13 cellular contexts compared by ENCODE assay signal in the genomic region with DNA sequence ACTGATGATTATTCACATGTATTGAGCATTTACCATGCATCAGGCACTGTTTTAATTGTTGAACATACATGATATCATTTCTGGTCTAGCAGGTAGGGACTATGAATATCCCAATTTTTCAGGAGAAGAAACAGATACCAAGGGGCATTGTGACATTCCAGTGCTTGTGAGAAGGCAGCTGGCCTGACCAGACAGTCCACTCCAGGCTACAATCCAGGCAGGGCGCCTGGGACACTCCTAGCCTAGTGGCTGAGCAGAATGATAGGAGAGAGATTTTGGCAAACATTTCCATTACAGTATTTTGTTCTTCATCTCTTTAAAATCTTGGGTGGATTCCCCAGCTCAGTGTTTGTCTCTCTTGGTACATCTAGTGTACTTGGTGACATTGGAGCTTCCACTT. TPM values are rescaled to one million over a fixed set of nuclear protein-coding genes. Genes with fewer than 3 reads are reported as not detected.
DNase-seq lines count a peak whose midpoint lies in the region; ATAC-seq, FAIRE-seq and TF ChIP-seq lines count a peak whose summit lies in the region.
"Had no signal": no experiment of that assay in that cellular context is flagged by ENCODE, and none has a peak within 500 bp of the region (broad histone marks: within the 10 kb centered on the region; RNA-seq: fewer than 3 reads in every experiment).

No MANE protein-coding gene starts in this region.

- H3K79me1 ChIP-seq in mesenchymal stem cell (replicated peaks; ENCODE audit: low read length, poor library complexity, severe bottlenecking): no peaks in the 10 kb centered on the region

- H3K36me3 Mint-ChIP-seq in immature natural killer cell: peaks cover 0 to 14% (median 6%) of the 10 kb centered on the region in 3 donors

- TF ChIP-seq RAD21 in HepG2 (CRISPR knock-in tag; IDR thresholded peaks at IDR 0.05): no peak

- no peak overlapping the region for H2BK15ac ChIP-seq in mesenchymal stem cell (ENCODE audit: low read depth, poor library complexity, severe bottlenecking)

- H3K18ac ChIP-seq in mesenchymal stem cell (ENCODE audit: low read depth in 1 of 2, low read length in 2 of 2): no peak overlapping the region

- ATAC-seq in HepG2 (peak; percentile 47), right lobe of liver (no peak), HG03571 (IDR thresholded peaks at IDR 0.05; ENCODE audit: unreplicated experiment) (no peak)

- TF ChIP-seq POLR2A in HepG2 (IDR thresholded peaks at IDR 0.05; ENCODE audit: insufficient read depth in 1 of 2, low read depth in 2 of 2, low read length in 2 of 2): no peak
- TF ChIP-seq POLR2A in right lobe of liver (IDR thresholded peaks at IDR 0.05): no peak
- no peak for TF ChIP-seq POLR2A in tibial nerve (IDR thresholded peaks at IDR 0.05)

- no peaks in the 10 kb centered on the region; a peak in 1 of 5 replicates for H3K27me3 ChIP-seq in HepG2 (ENCODE audit: control insufficient read depth in 1 of 2, insufficient read depth in 2 of 2, low read length in 2 of 2)
- H3K27me3 ChIP-seq in right lobe of liver: no peaks in the 10 kb centered on the region
- H3K27me3 ChIP-seq in PC-9 (ENCODE audit: insufficient read depth, low read depth): no peaks in the 10 kb centered on the region; the same call in 1 of the 2 replicates
- no peaks in the 10 kb centered on the region for H3K27me3 ChIP-seq in mesenchymal stem cell (ENCODE audit: control insufficient read depth in 1 of 2, insufficient read depth in 1 of 2, low read length in 2 of 2)
- H3K27me3 ChIP-seq in tibial nerve: no peaks in the 10 kb centered on the region
- H3K27me3 ChIP-seq: BLaER1 treated with 17β-estradiol and CSF1 and Interleukin-3, amounts not matched to agents 10 nM and 100 nM had no signal

- H4K8ac ChIP-seq in mesenchymal stem cell (ENCODE audit: low read length): no peak overlapping the region

- FAIRE-seq in HepG2 (lab: Jason Lieb, UNC): no peak

- intact Hi-C loops in HepG2 (cut with micrococcal nuclease; ENCODE audit: unreplicated experiment) (no loop called here), right lobe of liver (cut with DNase I) (loop anchor here (5.0 kb wide), 2 partner anchors 80 to 85 kb away; no protein-coding TSS in a partner anchor), PC-9 (cut with micrococcal nuclease; ENCODE audit: unreplicated experiment) (loop anchor here (5.0 kb wide), 1 partner anchor 170 kb away; a partner anchor contains a TSS)

- TF ChIP-seq EP300 in HepG2 (IDR thresholded peaks at IDR 0.05; ENCODE audit: low read depth in 2 of 2, low read length in 2 of 2): no peak
- TF ChIP-seq EP300 in HepG2 (CRISPR knock-in tag; IDR thresholded peaks at IDR 0.05; ENCODE audit: borderline replicate concordance): no peak
- no peak for TF ChIP-seq EP300 in tibial nerve (IDR thresholded peaks at IDR 0.05)

- TF ChIP-seq CTCF in HepG2 (CRISPR knock-in tag; IDR thresholded peaks at IDR 0.05): no peak
- no peak for TF ChIP-seq CTCF in right lobe of liver (IDR thresholded peaks at IDR 0.05)
- no peak for TF ChIP-seq CTCF in PC-9 (conservative IDR thresholded peaks at IDR 0.05)
- no peak for TF ChIP-seq CTCF in tibial nerve (IDR thresholded peaks at IDR 0.05)

- H3K9me3 Mint-ChIP-seq in immature natural killer cell: peaks cover 13 to 54% (median 24%) of the 10 kb centered on the region in 6 donors
- H3K9me3 Mint-ChIP-seq: HFFc6 had no signal

- H3F3A ChIP-seq in PC-9 (ENCODE audit: insufficient read depth, low read depth): peaks cover 11% of the 10 kb centered on the region; the same call in 1 of the 2 replicates

- H4K91ac ChIP-seq in mesenchymal stem cell (ENCODE audit: low read length): no peak overlapping the region

- in situ Hi-C loops in HepG2 (cut with HindIII; ENCODE audit: extremely low pct_ligation_motif_present, low pct_unique_long_range_greater_than_20kb): loop anchor here (5.0 kb wide), 1 partner anchor 85 kb away; no protein-coding TSS in a partner anchor

- H3K4me1 ChIP-seq in HepG2 (ENCODE audit: insufficient read depth, low read length): peaks cover 4% of the 10 kb centered on the region; the same call in 1 of the 2 replicates
- H3K4me1 ChIP-seq in right lobe of liver: no peaks in the 10 kb centered on the region
- peaks cover 13% of the 10 kb centered on the region for H3K4me1 ChIP-seq in PC-9 (replicated peaks; ENCODE audit: insufficient read depth)
- H3K4me1 ChIP-seq in mesenchymal stem cell (ENCODE audit: control insufficient read depth, insufficient read depth, low read depth, low read length): no peaks in the 10 kb centered on the region
- H3K4me1 ChIP-seq in tibial nerve: no peaks in the 10 kb centered on the region

- no peak overlapping the region for H3K4ac ChIP-seq in mesenchymal stem cell (ENCODE audit: low read depth in 1 of 2, low read length in 2 of 2)

- no peaks in the 10 kb centered on the region for H3K9me3 ChIP-seq in HepG2 (ENCODE audit: low read length)
- no peaks in the 10 kb centered on the region for H3K9me3 ChIP-seq in right lobe of liver
- H3K9me3 ChIP-seq in PC-9 (ENCODE audit: insufficient read depth, low read depth): 0 out of 2 replicates have a peak, but pooled peaks cover 7% of the 10 kb centered on the region
- peaks cover 36% of the 10 kb centered on the region for H3K9me3 ChIP-seq in mesenchymal stem cell (ENCODE audit: control insufficient read depth, low read length)
- H3K9me3 ChIP-seq in tibial nerve: peaks cover 0 to 98% (median 18%) of the 10 kb centered on the region in 4 donors

- H2BK12ac ChIP-seq in mesenchymal stem cell (ENCODE audit: low read length in 2 of 2): no peak overlapping the region

- peak overlapping the region; percentile 31 for H2BK5ac ChIP-seq in mesenchymal stem cell (ENCODE audit: low read depth, low read length, poor library complexity, severe bottlenecking)

- H3K9me2 ChIP-seq in PC-9 (ENCODE audit: insufficient read depth): no peaks in the 10 kb centered on the region

- H3K23ac ChIP-seq in mesenchymal stem cell (ENCODE audit: low read length in 2 of 2): no peak overlapping the region

- H3K27me3 Mint-ChIP-seq in immature natural killer cell (ENCODE audit: low read depth in 3 of 3): peaks cover 0 to 2% (median 1%) of the 10 kb centered on the region in 3 donors
- H3K27me3 Mint-ChIP-seq: CD4-positive, CD25-positive, alpha-beta regulatory T cell had no signal

- 54% methylated on average over 1 of the region's 1 CpG for WGBS in HepG2 (ENCODE audit: low lambda C conversion rate)
- no CpG with 5 or more reads among the region's 1 CpG for WGBS in right lobe of liver (ENCODE audit: insufficient coverage, low coverage, low lambda C conversion rate, missing lambda C conversion rate)
- WGBS in mesenchymal stem cell: no CpG with 5 or more reads among the region's 1 CpG
- WGBS in tibial nerve, 2 donors: 84 to 91% methylated on average over 1 of the region's 1 CpG

- H3K4me2 ChIP-seq in HepG2 (ENCODE audit: low read depth, low read length) (no peak overlapping the region), PC-9 (peak overlapping the region; percentile 2), mesenchymal stem cell (ENCODE audit: low read length, poor library complexity, severe bottlenecking) (no peak overlapping the region)

- DNase-seq in HepG2 (ENCODE audit: low spot score): no peak
- no peak for DNase-seq in right lobe of liver
- peak in 1 of 2 experiments; percentile 32 for DNase-seq in PC-9
- DNase-seq in mesenchymal stem cell: no peak
- no peak for DNase-seq in medulla oblongata (ENCODE audit: extremely low spot score)
- DNase-seq in immature natural killer cell: no peak
- DNase-seq in tibial nerve (ENCODE audit: low spot score in 2 of 2): no peak
- DNase-seq: GF-D8 had no signal

- no peaks in the 10 kb centered on the region for H4K20me1 ChIP-seq in HepG2 (ENCODE audit: insufficient read depth, low read length)
- H4K20me1 ChIP-seq in PC-9 (ENCODE audit: insufficient read depth): no peaks in the 10 kb centered on the region
- H4K20me1 ChIP-seq: BLaER1 treated with 17β-estradiol and CSF1 and Interleukin-3, amounts not matched to agents 10 nM and 100 nM had no signal

- H2AFZ ChIP-seq in HepG2 (ENCODE audit: low read length) (no peak overlapping the region), PC-9 (no peak overlapping the region), mesenchymal stem cell (ENCODE audit: low read depth, low read length) (no peak overlapping the region)

- H3K9ac ChIP-seq in HepG2 (ENCODE audit: insufficient read depth, low read depth, low read length) (no peak overlapping the region), mesenchymal stem cell (ENCODE audit: low read length) (no peak overlapping the region)
- H3K9ac ChIP-seq: BLaER1 treated with 17β-estradiol and CSF1 and Interleukin-3, amounts not matched to agents 10 nM and 100 nM had no signal

- no TSS peak for BruUV-seq in HepG2 (replicated peaks; lab: Mats Ljungman, UMichigan)
- no TSS peak for BruUV-seq in PC-9 (replicated peaks; lab: Mats Ljungman, UMichigan)

- H3K36me3 ChIP-seq in HepG2 (replicated peaks in 1 of 2; ENCODE audit: control insufficient read depth in 1 of 2, insufficient read depth in 2 of 2, low read length in 2 of 2) (no peaks in the 10 kb centered on the region), right lobe of liver (no peaks in the 10 kb centered on the region), PC-9 (ENCODE audit: low read depth) (no peaks in the 10 kb centered on the region), mesenchymal stem cell (ENCODE audit: control insufficient read depth in 1 of 2, insufficient read depth in 2 of 2, low read depth in 1 of 2, low read length in 2 of 2) (no peaks in the 10 kb centered on the region), tibial nerve (peaks cover 0 to 46% (median 0%) of the 10 kb centered on the region in 3 donors)
- H3K36me3 ChIP-seq: BLaER1 treated with 17β-estradiol and CSF1 and Interleukin-3, amounts not matched to agents 10 nM and 100 nM had no signal

- H2AK5ac ChIP-seq in mesenchymal stem cell (ENCODE audit: low read length, severe bottlenecking): peak overlapping the region; percentile 27

- CTCF ChIA-PET in HepG2 (lab: Yijun Ruan, JAX; ENCODE audit: low intra/inter-chr PET ratio, low total read pairs) (interaction anchor here (1.5 to 2.6 kb wide), 2 partner anchors 83 to 496 kb away, joined by 5 to 50 read pairs; no protein-coding TSS in a partner anchor), PC-9 (lab: Charles Lee) (interaction anchor here (0.9 to 2.7 kb wide), 10 partner anchors 18 to 156 kb away, joined by 3 to 26 read pairs (median 7); a partner anchor contains a TSS)

- H3K4me3 ChIP-seq in HepG2 (replicated peaks in 1 of 3; ENCODE audit: insufficient read depth in 1 of 3, low read depth in 2 of 3, low read length in 3 of 3) (no peak overlapping the region), right lobe of liver (no peak overlapping the region), PC-9 (no peak overlapping the region), mesenchymal stem cell (ENCODE audit: insufficient read depth in 1 of 2, low read depth in 1 of 2, low read length in 2 of 2) (no peak overlapping the region), tibial nerve (no peak overlapping the region)
- H3K4me3 ChIP-seq: BLaER1 treated with 17β-estradiol and CSF1 and Interleukin-3, amounts not matched to agents 10 nM and 100 nM had no signal

- no peak overlapping the region for H2BK120ac ChIP-seq in mesenchymal stem cell (ENCODE audit: low read depth, low read length)

- H3K27ac ChIP-seq in HepG2 (ENCODE audit: extremely low read length, insufficient read depth, low read length): no peak overlapping the region
- H3K27ac ChIP-seq in right lobe of liver: no peak overlapping the region
- no peak overlapping the region for H3K27ac ChIP-seq in PC-9
- H3K27ac ChIP-seq in mesenchymal stem cell (ENCODE audit: low read length, poor library complexity, severe bottlenecking): no peak overlapping the region
- H3K27ac ChIP-seq in tibial nerve: no peak overlapping the region
- H3K27ac ChIP-seq: BLaER1 treated with 17β-estradiol and CSF1 and Interleukin-3, amounts not matched to agents 10 nM and 100 nM had no signal

- H3K27ac Mint-ChIP-seq in immature natural killer cell: no peak overlapping the region
- H3K27ac Mint-ChIP-seq: CD4-positive, CD25-positive, alpha-beta regulatory T cell; HFFc6 had no signal

- H3K79me2 ChIP-seq in HepG2 (ENCODE audit: insufficient read depth, low read length) (no peaks in the 10 kb centered on the region), PC-9 (ENCODE audit: low read depth) (no peaks in the 10 kb centered on the region)

- no peaks in the 10 kb centered on the region for H3K4me1 Mint-ChIP-seq in immature natural killer cell
- H3K4me1 Mint-ChIP-seq: CD4-positive, CD25-positive, alpha-beta regulatory T cell had no signal

- POLR2A ChIA-PET in HepG2 (lab: Yijun Ruan, JAX): no interaction called here
- POLR2A ChIA-PET in PC-9 (lab: Charles Lee; ENCODE audit: unreplicated experiment): interaction anchor here (0.6 to 1.1 kb wide), 2 partner anchors 60 to 64 kb away, joined by 5 to 10 read pairs; no protein-coding TSS in a partner anchor

- H3K4me3 Mint-ChIP-seq in immature natural killer cell: no peak overlapping the region
- H3K4me3 Mint-ChIP-seq: CD4-positive, CD25-positive, alpha-beta regulatory T cell; HFFc6 had no signal

- H3K14ac ChIP-seq in mesenchymal stem cell (ENCODE audit: low read length in 2 of 2): no peak overlapping the region

RNA-seq across cellular contexts. Expression of a gene that starts 24.9 kb away (rescaled TPM):
- total RNA-seq in HepG2 (2016; rRNA removed; fragmentation: Illumina TruSeq; extraction: Trizol) (0.21 TPM in 1 of 2 replicates, not detected in the other), right lobe of liver (1 to 10 TPM in 4 of 6 experiments, under 1 TPM in 2; 0.48 to 2.3 (median 1.1) TPM), PC-9 (2021) (2.8 and 3.1 TPM in 2 replicates), tibial nerve (10 to 100 TPM in 3 of 4 donors, 1 to 10 TPM in 1; 7.7 to 21.2 (median 14.7) TPM)
- not detected in 2 replicates for total RNA-seq in HepG2 (2016; cell fraction: cytosol; rRNA removed; fragmentation: Illumina TruSeq; extraction: Trizol; ENCODE audit: low read depth)
- total RNA-seq in HepG2 (2016; cell fraction: insoluble cytoplasmic fraction; rRNA removed; fragmentation: Illumina TruSeq; extraction: Trizol): 0.09 and 0.22 TPM in 2 replicates
- total RNA-seq in HepG2 (2016; cell fraction: membrane; rRNA removed; fragmentation: Illumina TruSeq; extraction: Trizol): not detected in 2 replicates
- not detected in 2 replicates for total RNA-seq in HepG2 (2016; cell fraction: nucleus; rRNA removed; fragmentation: Illumina TruSeq; extraction: Trizol)
- polyA plus RNA-seq in HepG2 (2011; rRNA removed) (not detected in 2 replicates), immature natural killer cell (1 to 10 TPM in 1 of 3 donors, under 1 TPM in 1, not detected in 1; 0.68 to 1.9 TPM)
- polyA plus RNA-seq in HepG2 (2011; cell fraction: cytosol; rRNA removed): not detected in 2 replicates
- polyA plus RNA-seq in HepG2 (2011; cell fraction: nucleus; rRNA removed): not detected in 2 replicates
- polyA plus RNA-seq in HepG2 (2012): not detected in 2 replicates
- polyA plus RNA-seq in HepG2 (2016; cell fraction: cytosol; fragmentation: Illumina TruSeq; extraction: Trizol; ENCODE audit: low read depth): not detected in 2 replicates
- not detected in 2 replicates for polyA plus RNA-seq in HepG2 (2016; cell fraction: insoluble cytoplasmic fraction; fragmentation: Illumina TruSeq; extraction: Trizol; ENCODE audit: low read depth)
- not detected in 2 replicates for polyA plus RNA-seq in HepG2 (2016; cell fraction: membrane; fragmentation: Illumina TruSeq; extraction: Trizol; ENCODE audit: low read depth)
- polyA plus RNA-seq in HepG2 (2016; cell fraction: nucleus; fragmentation: Illumina TruSeq; extraction: Trizol; ENCODE audit: insufficient read depth, low read depth): not detected in 2 replicates
- polyA minus RNA-seq in HepG2 (2011; rRNA and poly(A)+ RNA removed; ENCODE audit: low replicate concordance): not detected in 2 replicates
- 0.40 TPM in 1 of 2 replicates, not detected in the other for polyA minus RNA-seq in HepG2 (2011; cell fraction: cytosol; rRNA and poly(A)+ RNA removed)
- 0.75 TPM in 1 of 2 replicates, not detected in the other for polyA minus RNA-seq in HepG2 (2011; cell fraction: nucleus; rRNA and poly(A)+ RNA removed)
- 0.75 TPM for polyA plus RNA-seq in mesenchymal stem cell (2013, experiment 1 of 2)
- 0.79 TPM for polyA plus RNA-seq in mesenchymal stem cell (2013, experiment 2 of 2)
- total RNA-seq: HT-29 had no signal

RNA-seq across cellular contexts. Expression of a gene that starts 42.0 kb away (rescaled TPM):
- not detected in 2 replicates for total RNA-seq in HepG2 (2016; rRNA removed; fragmentation: Illumina TruSeq; extraction: Trizol)
- not detected in 2 replicates for total RNA-seq in HepG2 (2016; cell fraction: cytosol; rRNA removed; fragmentation: Illumina TruSeq; extraction: Trizol; ENCODE audit: low read depth)
- not detected in 2 replicates for total RNA-seq in HepG2 (2016; cell fraction: insoluble cytoplasmic fraction; rRNA removed; fragmentation: Illumina TruSeq; extraction: Trizol)
- not detected in 2 replicates for total RNA-seq in HepG2 (2016; cell fraction: membrane; rRNA removed; fragmentation: Illumina TruSeq; extraction: Trizol)
- total RNA-seq in HepG2 (2016; cell fraction: nucleus; rRNA removed; fragmentation: Illumina TruSeq; extraction: Trizol): not detected in 2 replicates
- not detected in 2 replicates for polyA plus RNA-seq in HepG2 (2011; rRNA removed)
- polyA plus RNA-seq in HepG2 (2011; cell fraction: cytosol; rRNA removed): not detected in 2 replicates
- polyA plus RNA-seq in HepG2 (2011; cell fraction: nucleus; rRNA removed): 0.13 TPM in 1 of 2 replicates, not detected in the other
- polyA plus RNA-seq in HepG2 (2012): not detected in 2 replicates
- not detected in 2 replicates for polyA plus RNA-seq in HepG2 (2016; cell fraction: cytosol; fragmentation: Illumina TruSeq; extraction: Trizol; ENCODE audit: low read depth)
- not detected in 2 replicates for polyA plus RNA-seq in HepG2 (2016; cell fraction: insoluble cytoplasmic fraction; fragmentation: Illumina TruSeq; extraction: Trizol; ENCODE audit: low read depth)
- polyA plus RNA-seq in HepG2 (2016; cell fraction: membrane; fragmentation: Illumina TruSeq; extraction: Trizol; ENCODE audit: low read depth): not detected in 2 replicates
- polyA plus RNA-seq in HepG2 (2016; cell fraction: nucleus; fragmentation: Illumina TruSeq; extraction: Trizol; ENCODE audit: insufficient read depth, low read depth): not detected in 2 replicates
- 0.87 TPM in 1 of 2 replicates, not detected in the other for polyA minus RNA-seq in HepG2 (2011; rRNA and poly(A)+ RNA removed; ENCODE audit: low replicate concordance)
- polyA minus RNA-seq in HepG2 (2011; cell fraction: cytosol; rRNA and poly(A)+ RNA removed): not detected in 2 replicates
- not detected in 2 replicates for polyA minus RNA-seq in HepG2 (2011; cell fraction: nucleus; rRNA and poly(A)+ RNA removed)
- under 1 TPM; 0.06 to 0.64 (median 0.43) TPM for total RNA-seq in right lobe of liver
- total RNA-seq in PC-9 (2021): 129 and 147 TPM in 2 replicates
- polyA plus RNA-seq in mesenchymal stem cell (2013, experiment 1 of 2): 0.18 TPM
- 0.05 TPM for polyA plus RNA-seq in mesenchymal stem cell (2013, experiment 2 of 2)
- polyA plus RNA-seq in immature natural killer cell: not detected
- 10 to 100 TPM in 1 of 4 donors, 1 to 10 TPM in 3; 2.2 to 12.3 (median 5.3) TPM for total RNA-seq in tibial nerve
- polyA plus RNA-seq: CD4-positive, CD25-positive, alpha-beta regulatory T cell had no signal
